ENCODE assay signal across 25 cellular contexts in the genomic region with DNA sequence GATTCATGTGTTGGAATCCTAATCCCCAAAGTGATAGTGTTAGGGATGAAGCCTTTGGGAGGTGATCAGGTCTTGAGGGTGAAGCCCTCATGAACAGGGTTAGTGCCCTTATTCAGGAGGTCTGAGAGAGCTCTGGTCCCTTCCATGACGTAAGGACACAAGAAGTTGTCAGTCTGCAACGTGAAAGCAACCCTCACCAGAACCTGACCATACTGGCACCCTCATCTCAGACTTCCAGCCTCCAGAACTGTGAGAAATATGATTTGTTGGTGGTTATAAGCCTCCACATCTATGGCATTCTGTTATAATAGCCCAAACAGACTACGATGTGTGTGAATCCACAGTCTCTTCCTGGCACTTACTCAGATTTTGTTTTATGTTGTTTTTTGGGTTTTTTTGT.
DNase-seq lines count a peak whose midpoint lies in the region; ATAC-seq, FAIRE-seq and TF ChIP-seq lines count a peak whose summit lies in the region.
"Had no signal": no experiment of that assay in that cellular context is flagged by ENCODE, and none has a peak within 500 bp of the region (broad histone marks: within the 10 kb centered on the region; RNA-seq: fewer than 3 reads in every experiment).

No MANE protein-coding gene starts in this region.

- H2BK15ac ChIP-seq in IMR-90 (ENCODE audit: low read depth, low read length) = no peak overlapping the region

- H3K27ac ChIP-seq in A673 (ENCODE audit: low read depth, low read length, poor library complexity, severe bottlenecking) = no peak overlapping the region
- H3K27ac ChIP-seq in IMR-90 (ENCODE audit: insufficient read depth, low read length) = no peak overlapping the region
- no peak overlapping the region for H3K27ac ChIP-seq in GM12878 (ENCODE audit: control insufficient read depth, insufficient read depth)
- H3K27ac ChIP-seq: BLaER1, SJSA1 had no signal

- no peaks in the 10 kb centered on the region for H3K4me1 ChIP-seq in A673 (ENCODE audit: insufficient read depth, low read length, poor library complexity, severe bottlenecking)
- peaks cover 9% of the 10 kb centered on the region for H3K4me1 ChIP-seq in IMR-90 (ENCODE audit: control insufficient read depth, insufficient read depth, low read length)
- peaks cover 8% of the 10 kb centered on the region for H3K4me1 ChIP-seq in GM12878 (ENCODE audit: control insufficient read depth, insufficient read depth, low read length)
- H3K4me1 ChIP-seq: Caco-2, HAP-1 had no signal

- H3K9me1 ChIP-seq in IMR-90 (ENCODE audit: insufficient read depth, low read length) = peaks cover 43% of the 10 kb centered on the region

- H4K20me1 ChIP-seq in IMR-90 (ENCODE audit: insufficient read depth, low read length) (peaks cover 21% of the 10 kb centered on the region; the same call in 1 of the 2 replicates), GM12878 (ENCODE audit: control insufficient read depth, insufficient read depth) (no peaks in the 10 kb centered on the region; the same call in 1 of the 2 replicates)

- peaks cover 69% of the 10 kb centered on the region for H3K4me1 Mint-ChIP-seq in activated T-cell treated with anti-CD3 and anti-CD28 coated beads, Interleukin-2, amount 50 U/mL, for 72 hours (ENCODE audit: low read depth)

- ATAC-seq in activated T-cell treated with anti-CD3 and anti-CD28 coated beads, Interleukin-2, amount 50 U/mL, for 72 hours (replicated peaks in 1 of 2) = no peak
- no peak for ATAC-seq in IMR-90 (ENCODE audit: low read depth)
- no peak for ATAC-seq in GM12878
- ATAC-seq in GM21576 (IDR thresholded peaks at IDR 0.05; ENCODE audit: unreplicated experiment) = no peak
- ATAC-seq: GM23338, Right ventricle myocardium inferior had no signal

- no peak overlapping the region for H3K23ac ChIP-seq in IMR-90 (ENCODE audit: low read depth, low read length)

- no peak overlapping the region for H2BK20ac ChIP-seq in IMR-90 (ENCODE audit: low read depth, low read length)

- H2BK120ac ChIP-seq in IMR-90 (ENCODE audit: low read depth, low read length) = no peak overlapping the region

- H3K79me1 ChIP-seq in IMR-90 (ENCODE audit: low read depth in 1 of 2, low read length in 2 of 2) = peaks cover 66 to 94% of the 10 kb centered on the region in 2 experiments

- no peak for TF ChIP-seq POLR2A in IMR-90 (IDR thresholded peaks at IDR 0.05; ENCODE audit: low read depth, low read length)
- TF ChIP-seq POLR2A in GM12878 (IDR thresholded peaks at IDR 0.05; ENCODE audit: low read depth, low read length) = no peak

- TF ChIP-seq CTCF in A673 (conservative IDR thresholded peaks at IDR 0.05; ENCODE audit: low read depth, low read length) = no peak
- TF ChIP-seq CTCF in IMR-90 (conservative IDR thresholded peaks at IDR 0.05; ENCODE audit: low read depth, low read length) = no peak
- TF ChIP-seq CTCF in GM12878 (IDR thresholded peaks at IDR 0.05 in 2 of 3, conservative IDR thresholded peaks at IDR 0.05 in 1 of 3; ENCODE audit: control insufficient read depth in 2 of 3, extremely low read depth in 1 of 3, insufficient read depth in 1 of 3, low read depth in 3 of 3, low read length in 3 of 3) = no peak

- peaks cover 0 to 2% of the 10 kb centered on the region in 2 donors for H3K9me3 Mint-ChIP-seq in activated T-cell treated with anti-CD3 and anti-CD28 coated beads, Interleukin-2, amount 50 U/mL, for 72 hours
- H3K9me3 Mint-ChIP-seq: CD4-positive, alpha-beta T cell; GM23338 had no signal

- intact Hi-C loops in A673 (cut with micrococcal nuclease; ENCODE audit: unreplicated experiment) = no loop called here
- intact Hi-C loops in IMR-90 (cut with micrococcal nuclease) = no loop called here
- intact Hi-C loops in GM12878 (cut with micrococcal nuclease; ENCODE audit: unreplicated experiment) = no loop called here

- peaks cover 4% of the 10 kb centered on the region; the same call in 1 of the 2 replicates for H3K79me2 ChIP-seq in GM12878 (ENCODE audit: control insufficient read depth, insufficient read depth, low read length)

- FAIRE-seq in GM12878 (lab: Jason Lieb, UNC) = no peak
- FAIRE-seq: GM12891 had no signal

- POLR2A ChIA-PET in A673 (lab: Charles Lee; ENCODE audit: low non-redundant PET) = interaction anchor here (0.6 kb wide), 1 partner anchor 81 kb away, joined by 9 read pairs; no protein-coding TSS in a partner anchor
- POLR2A ChIA-PET in IMR-90 (lab: Charles Lee; ENCODE audit: unreplicated experiment) = no interaction called here
- POLR2A ChIA-PET in GM12878 (lab: Charles Lee) = interaction anchor here (0.6 to 0.7 kb wide), 4 partner anchors 18 to 1010 kb away, joined by 3 to 10 read pairs (median 4); partner anchors contain the start of gene TRERF1

- WGBS in IMR-90 (ENCODE audit: extremely low coverage in 2 of 2, insufficient read length in 1 of 2), 2 experiments = no CpG with 5 or more reads among the region's 3 CpGs
- 80% methylated on average over 3 of the region's 3 CpGs for WGBS in GM12878 (ENCODE audit: insufficient coverage, insufficient replicate concordance, low lambda C conversion rate, missing lambda C conversion rate)

- H3K9ac ChIP-seq in IMR-90 (ENCODE audit: low read depth, low read length) (no peak overlapping the region), GM12878 (ENCODE audit: control insufficient read depth, insufficient read depth, low read length) (no peak overlapping the region)
- H3K9ac ChIP-seq: BLaER1 had no signal

- no peak overlapping the region for H3K56ac ChIP-seq in IMR-90 (ENCODE audit: extremely low read depth, insufficient read depth, low read length)

- H3K27me3 ChIP-seq in A673 (replicated peaks; ENCODE audit: insufficient read depth, low read depth, low read length, poor library complexity) (no peaks in the 10 kb centered on the region), IMR-90 (ENCODE audit: control insufficient read depth, insufficient read depth, low read length) (no peaks in the 10 kb centered on the region), GM12878 (replicated peaks in 1 of 2; ENCODE audit: control insufficient read depth in 2 of 2, insufficient read depth in 2 of 2, low read length in 1 of 2) (no peaks in the 10 kb centered on the region)
- H3K27me3 ChIP-seq: BLaER1, SJSA1 had no signal

- H3K9me3 ChIP-seq in A673 (ENCODE audit: low read depth, low read length, poor library complexity, severe bottlenecking) = no peaks in the 10 kb centered on the region
- no peaks in the 10 kb centered on the region for H3K9me3 ChIP-seq in IMR-90 (ENCODE audit: control insufficient read depth, insufficient read depth, low read length)
- H3K9me3 ChIP-seq in GM12878 (replicated peaks; ENCODE audit: control insufficient read depth, insufficient read depth, low read length) = no peaks in the 10 kb centered on the region; the same call in 2 of the 3 replicates
- H3K9me3 ChIP-seq: BLaER1, Caco-2, HAP-1, SJSA1 had no signal

- no peak overlapping the region for H3K14ac ChIP-seq in IMR-90 (replicated peaks; ENCODE audit: low read depth, low read length)

- no peak overlapping the region for H3K4me2 ChIP-seq in IMR-90 (ENCODE audit: low read depth, low read length)
- H3K4me2 ChIP-seq in GM12878 (ENCODE audit: control insufficient read depth, insufficient read depth) = no peak overlapping the region
- H3K4me2 ChIP-seq: BLaER1, GM23338 had no signal

- SMC1A ChIA-PET in GM12878 (lab: Charles Lee; ENCODE audit: uncharacterized antibody, unreplicated experiment) = interaction anchor here (1.6 kb wide), 1 partner anchor 23 kb away, joined by 4 read pairs; no protein-coding TSS in a partner anchor

- H3K18ac ChIP-seq in IMR-90 (ENCODE audit: low read depth, low read length) = no peak overlapping the region

- H3K36me3 Mint-ChIP-seq in activated T-cell treated with anti-CD3 and anti-CD28 coated beads, Interleukin-2, amount 50 U/mL, for 72 hours (ENCODE audit: insufficient read depth in 2 of 2) = peaks cover 14 to 17% of the 10 kb centered on the region in 2 donors

- no peaks in the 10 kb centered on the region for H3K27me3 Mint-ChIP-seq in activated T-cell treated with anti-CD3 and anti-CD28 coated beads, Interleukin-2, amount 50 U/mL, for 72 hours (ENCODE audit: low read depth)
- H3K27me3 Mint-ChIP-seq: CD4-positive, alpha-beta T cell had no signal

- H3K4me3 ChIP-seq in A673 (ENCODE audit: low read depth, low read length, poor library complexity, severe bottlenecking) (no peak overlapping the region), IMR-90 (ENCODE audit: insufficient read depth, low read depth, low read length) (no peak overlapping the region), GM12878 (no peak overlapping the region)
- H3K4me3 ChIP-seq: BLaER1, GM23338, HAP-1, SJSA1 had no signal

- H4K91ac ChIP-seq in IMR-90 (ENCODE audit: insufficient read depth, low read depth, low read length) = no peak overlapping the region

- TF ChIP-seq RAD21 in IMR-90 (IDR thresholded peaks at IDR 0.05; ENCODE audit: low read length) (no peak), GM12878 (IDR thresholded peaks at IDR 0.05; ENCODE audit: insufficient read depth, low read depth, low read length) (no peak)

- in situ Hi-C loops in IMR-90 (cut with MboI; ENCODE audit: low sequenced_read_pairs) = no loop called here
- in situ Hi-C loops in GM12878 (cut with MboI) = no loop called here

- DNase-seq in activated T-cell treated with anti-CD3 and anti-CD28 coated beads, Interleukin-2, amount 50 U/mL, for 72 hours = no peak
- no peak for DNase-seq in activated T-cell treated with anti-CD3 and anti-CD28 coated beads for 4 hours
- no peak for DNase-seq in A673 (ENCODE audit: low spot score)
- DNase-seq in IMR-90 = no peak
- no peak for DNase-seq in GM12878 (ENCODE audit: low read depth, low spot score)
- DNase-seq in cerebellum (ENCODE audit: low spot score) = no peak
- DNase-seq: ACHN; Caco-2; CD4-positive, alpha-beta T cell; DMS 273 treated with DMSO at 0.1 percent for 48 hours; DMS79 treated with DMSO at 0.1 percent for 48 hours; KG1; NCI-H1105; NCI-H1694; NCI-H2081; NCI-H2171 treated with DMSO at 0.1 percent for 48 hours; NCI-H524 treated with DMSO at 0.1 percent for 48 hours; NCI-H82 had no signal

- no peak overlapping the region for H4K8ac ChIP-seq in IMR-90 (ENCODE audit: low read depth in 2 of 2, low read length in 2 of 2)

- no peak overlapping the region for H3K4ac ChIP-seq in IMR-90 (ENCODE audit: low read depth, low read length)

- H3K36me3 ChIP-seq in A673 (ENCODE audit: insufficient read depth, low read length, poor library complexity, severe bottlenecking) = no peaks in the 10 kb centered on the region
- H3K36me3 ChIP-seq in IMR-90 (ENCODE audit: control insufficient read depth, insufficient read depth, low read length) = peaks cover 14% of the 10 kb centered on the region; the same call in 1 of the 2 replicates
- H3K36me3 ChIP-seq in GM12878 (ENCODE audit: control insufficient read depth in 2 of 2, insufficient read depth in 2 of 2, low read length in 1 of 2) = 0 out of 4 replicates have a peak, but pooled peaks cover 0 to 3% of the 10 kb centered on the region in 2 experiments
- H3K36me3 ChIP-seq: HAP-1 had no signal

- RAD21 ChIA-PET in GM12878 (lab: Charles Lee; ENCODE audit: unreplicated experiment) = no interaction called here

- H2AFZ ChIP-seq in IMR-90 (replicated peaks; ENCODE audit: low read length, poor library complexity) (no peak overlapping the region), GM12878 (ENCODE audit: control insufficient read depth, low read depth, low read length) (no peak overlapping the region)
- H2AFZ ChIP-seq: GM23338 had no signal

- H2BK5ac ChIP-seq in IMR-90 (ENCODE audit: low read depth, low read length, poor library complexity, severe bottlenecking) = no peak overlapping the region

- no peak overlapping the region for H2AK9ac ChIP-seq in IMR-90 (replicated peaks; ENCODE audit: low read depth, low read length, poor library complexity)

- TF ChIP-seq EP300 in GM12878 (IDR thresholded peaks at IDR 0.05; ENCODE audit: borderline replicate concordance in 1 of 2, control insufficient read depth in 1 of 2, low read depth in 2 of 2, low read length in 2 of 2) = no peak

- H3K4me3 Mint-ChIP-seq in activated T-cell treated with anti-CD3 and anti-CD28 coated beads, Interleukin-2, amount 50 U/mL, for 72 hours = no peak overlapping the region
- H3K4me3 Mint-ChIP-seq: CD4-positive, alpha-beta T cell; GM23338 had no signal

- dilution Hi-C loops in IMR-90 (cut with HindIII; ENCODE audit: low sequenced_read_pairs, unreplicated experiment) = no loop called here

- H4K5ac ChIP-seq in IMR-90 (ENCODE audit: low read depth, low read length) = no peak overlapping the region

- peak overlapping the region; percentile 61 for H3K27ac Mint-ChIP-seq in activated T-cell treated with anti-CD3 and anti-CD28 coated beads, Interleukin-2, amount 50 U/mL, for 72 hours
- H3K27ac Mint-ChIP-seq: CD4-positive, alpha-beta T cell; GM23338 had no signal

- CTCF ChIA-PET in A673 (lab: Charles Lee) (no interaction called here), IMR-90 (lab: Yijun Ruan, JAX) (interaction anchor here (0.5 kb wide), 1 partner anchor 172 kb away, joined by 3 read pairs; no protein-coding TSS in a partner anchor), GM12878 (lab: Yijun Ruan, JAX) (no interaction called here)

- peak overlapping the region; percentile 20; the same call in 1 of the 2 replicates for H2AK5ac ChIP-seq in IMR-90 (ENCODE audit: low read depth, low read length)

- TSS peak; percentile 15 for BruUV-seq in A673 (replicated peaks; lab: Mats Ljungman, UMichigan)
- BruUV-seq in IMR-90 (replicated peaks; lab: Mats Ljungman, UMichigan) = no TSS peak
- TSS peak; percentile 32 for BruUV-seq in GM12878 (replicated peaks; lab: Mats Ljungman, UMichigan)
